Comparison of ENCODE assay signal across 3 cellular contexts in the genomic region with DNA sequence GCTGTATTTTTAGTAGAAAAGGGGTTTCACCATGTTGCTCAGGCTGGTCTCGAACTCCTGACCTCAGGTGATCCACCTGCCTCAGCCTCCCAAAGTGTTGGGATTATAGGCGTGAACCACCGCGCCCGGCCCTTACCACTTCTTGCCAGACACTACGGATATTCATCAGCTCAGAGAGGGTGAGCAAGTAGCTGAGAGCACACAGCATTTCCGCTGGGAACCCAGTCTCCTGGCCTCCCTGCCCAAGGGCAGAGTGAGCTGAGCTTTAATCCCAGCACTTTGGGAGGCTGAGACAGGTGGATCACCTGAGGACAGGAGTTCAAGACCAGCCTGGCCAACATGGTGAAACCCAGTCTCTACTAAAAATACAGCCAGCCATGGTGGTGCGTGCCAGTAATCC.
A peak's percentile ranks its signal among the peaks of the same experiment; 100 is the strongest.
TF ChIP-seq lines count a peak whose summit lies in the region.

No MANE protein-coding gene starts in this region.

TF ChIP-seq in HEK293, 187 proteins besides CTCF, POLR2A, EP300 and RAD21:
- TF ChIP-seq ZNF768 (tag by site-specific recombination; IDR thresholded peaks at IDR 0.05) = 0 out of 2 replicates have a peak, but pooled peaks have one; percentile 37
TF ChIP-seq in HEK293: peak in this region for 1; not testable (repeated sequence) for 186.

TF ChIP-seq in K562, 482 proteins besides CTCF, POLR2A, EP300 and RAD21:
- TF ChIP-seq ZFP36 (IDR thresholded peaks at IDR 0.05; ENCODE audit: low read depth, low read length, partially characterized antibody) = peak; percentile 8

TF ChIP-seq in HepG2, 621 proteins besides CTCF, POLR2A, EP300 and RAD21:
- peak; percentile 94 for TF ChIP-seq ZNF768 (CRISPR knock-in tag; IDR thresholded peaks at IDR 0.05)
